In the genomic region with DNA sequence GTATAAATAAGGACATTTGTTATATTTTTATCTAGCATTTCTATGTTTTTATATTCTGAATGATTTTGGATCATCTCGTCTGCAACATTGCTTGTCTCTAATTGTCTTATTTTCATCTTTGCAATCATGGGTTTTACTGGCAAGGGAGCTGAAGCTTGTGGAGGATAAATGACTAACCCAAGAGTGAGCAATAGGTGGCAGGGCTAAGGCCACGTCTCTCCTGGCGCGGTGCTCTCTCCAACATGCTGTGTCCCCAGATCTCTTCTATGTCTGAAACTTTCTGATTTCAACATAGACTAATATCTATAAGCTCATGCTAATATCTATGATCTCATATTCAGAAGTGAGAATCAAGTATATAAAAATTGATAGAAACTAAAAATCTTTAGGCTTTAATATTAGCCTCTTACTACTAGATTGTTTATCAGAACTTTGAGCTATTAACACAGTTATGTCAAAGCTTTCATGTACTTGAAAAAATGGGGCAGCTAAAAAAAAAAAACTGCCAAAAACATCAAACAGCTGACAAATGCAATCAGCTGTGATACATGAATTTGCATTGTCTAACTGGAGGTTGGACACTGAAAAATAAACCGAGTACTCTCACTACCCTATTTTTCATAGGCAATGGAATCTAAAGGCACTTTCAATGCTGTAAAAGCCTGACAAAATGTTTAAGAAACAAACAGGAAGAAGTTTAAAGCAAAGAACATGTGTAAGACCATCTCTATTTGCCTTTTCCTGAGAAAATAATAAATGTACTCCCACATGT, we compare ENCODE assay signal across 9 cellular contexts.
DNase-seq lines count a peak whose midpoint lies in the region; ATAC-seq and TF ChIP-seq lines count a peak whose summit lies in the region.
"Had no signal": no experiment of that assay in that cellular context is flagged by ENCODE, and none has a peak within 500 bp of the region (broad histone marks: within the 10 kb centered on the region; RNA-seq: fewer than 3 reads in every experiment).

No MANE protein-coding gene starts in this region.

- 66 to 71% (median 69%) methylated on average over 5 of the region's 5 CpGs for WGBS in stomach, 5 donors

- no peaks in the 10 kb centered on the region for H3K36me3 Mint-ChIP-seq in activated naive CD4-positive, alpha-beta T cell treated with anti-CD3 and anti-CD28 coated beads for 36 hours (ENCODE audit: low read depth)
- H3K36me3 Mint-ChIP-seq in activated naive CD4-positive, alpha-beta T cell treated with anti-CD3 and anti-CD28 coated beads, Interleukin-2, amount 50 U/mL, for 72 hours: no peaks in the 10 kb centered on the region

- no peaks in the 10 kb centered on the region for H3K27me3 ChIP-seq in stomach

- intact Hi-C loops in activated naive CD4-positive, alpha-beta T cell treated with anti-CD3 and anti-CD28 coated beads for 36 hours (cut with micrococcal nuclease): loop anchor here (10.0 kb wide), 1 partner anchor 499 kb away; the partner anchor contains the start of gene NAF1
- intact Hi-C loops in stomach (cut with DNase I; ENCODE audit: low total_unique reads): no loop called here

- no peaks in the 10 kb centered on the region for H3K9me3 Mint-ChIP-seq in activated naive CD4-positive, alpha-beta T cell treated with anti-CD3 and anti-CD28 coated beads for 36 hours
- H3K9me3 Mint-ChIP-seq in activated naive CD4-positive, alpha-beta T cell treated with anti-CD3 and anti-CD28 coated beads, Interleukin-2, amount 50 U/mL, for 72 hours: no peaks in the 10 kb centered on the region

- TF ChIP-seq EP300 in stomach (IDR thresholded peaks at IDR 0.05): no peak

- TF ChIP-seq POLR2A in stomach (IDR thresholded peaks at IDR 0.05): no peak

- H3K4me1 Mint-ChIP-seq in activated naive CD4-positive, alpha-beta T cell treated with anti-CD3 and anti-CD28 coated beads for 36 hours (ENCODE audit: low read depth): peaks cover 44% of the 10 kb centered on the region

- no peak for TF ChIP-seq CTCF in stomach (IDR thresholded peaks at IDR 0.05)

- no peak for ATAC-seq in activated naive CD4-positive, alpha-beta T cell treated with anti-CD3 and anti-CD28 coated beads, Interleukin-2, amount 50 U/mL, for 72 hours
- ATAC-seq in HG02642 (IDR thresholded peaks at IDR 0.05; ENCODE audit: poor library complexity, unreplicated experiment) (peak; percentile 83), HG03575 (IDR thresholded peaks at IDR 0.05; ENCODE audit: extremely low read depth, insufficient number of reproducible peaks, low FRiP score, unreplicated experiment) (peak; percentile 54)

- no peak overlapping the region for H3K4me3 ChIP-seq in stomach

- no peaks in the 10 kb centered on the region for H3K27me3 Mint-ChIP-seq in activated naive CD4-positive, alpha-beta T cell treated with anti-CD3 and anti-CD28 coated beads for 36 hours (ENCODE audit: low read depth)

- no peaks in the 10 kb centered on the region for H3K9me3 ChIP-seq in stomach

- no peak overlapping the region for H3K4me3 Mint-ChIP-seq in activated naive CD4-positive, alpha-beta T cell treated with anti-CD3 and anti-CD28 coated beads for 36 hours

- peak; percentile 8 for DNase-seq in activated naive CD4-positive, alpha-beta T cell treated with anti-CD3 and anti-CD28 coated beads for 36 hours
- no peak for DNase-seq in activated naive CD4-positive, alpha-beta T cell treated with anti-CD3 and anti-CD28 coated beads, Interleukin-2, amount 50 U/mL, for 72 hours (ENCODE audit: low spot score in 2 of 2)
- no peak for DNase-seq in T-helper 9 cell
- no peak for DNase-seq in ureter (ENCODE audit: low spot score)
- no peak for DNase-seq in stomach
- no peak for DNase-seq in effector CD4-positive, alpha-beta T cell
- DNase-seq: amniotic stem cell had no signal

- no peaks in the 10 kb centered on the region for H3K36me3 ChIP-seq in stomach

- peak overlapping the region in 1 of 5 donors; percentile 23 for H3K27ac ChIP-seq in stomach

- CTCF ChIA-PET in activated naive CD4-positive, alpha-beta T cell treated with anti-CD3 and anti-CD28 coated beads for 36 hours (lab: Charles Lee): interaction anchor here (0.5 to 1.5 kb wide), 6 partner anchors 9 to 116 kb away, joined by 3 to 6 read pairs (median 3); no protein-coding TSS in a partner anchor

- H3K4me1 ChIP-seq in stomach: no peaks in the 10 kb centered on the region

- no peak overlapping the region for H3K27ac Mint-ChIP-seq in activated naive CD4-positive, alpha-beta T cell treated with anti-CD3 and anti-CD28 coated beads for 36 hours
- peak overlapping the region in 1 of 2 donors; percentile 38 for H3K27ac Mint-ChIP-seq in activated naive CD4-positive, alpha-beta T cell treated with anti-CD3 and anti-CD28 coated beads, Interleukin-2, amount 50 U/mL, for 72 hours

Comparison
In these comparisons a context has a peak if more than half of its experiments do, and no peak if none do; other contexts are left out.
1. ATAC-seq: peak in HG02642 (single experiment) and HG03575 (single experiment); none in activated naive CD4-positive, alpha-beta T cell treated with anti-CD3 and anti-CD28 coated beads, Interleukin-2, amount 50 U/mL, for 72 hours (0 of 2).